ENCODE assay signal across 9 cellular contexts in the genomic region with DNA sequence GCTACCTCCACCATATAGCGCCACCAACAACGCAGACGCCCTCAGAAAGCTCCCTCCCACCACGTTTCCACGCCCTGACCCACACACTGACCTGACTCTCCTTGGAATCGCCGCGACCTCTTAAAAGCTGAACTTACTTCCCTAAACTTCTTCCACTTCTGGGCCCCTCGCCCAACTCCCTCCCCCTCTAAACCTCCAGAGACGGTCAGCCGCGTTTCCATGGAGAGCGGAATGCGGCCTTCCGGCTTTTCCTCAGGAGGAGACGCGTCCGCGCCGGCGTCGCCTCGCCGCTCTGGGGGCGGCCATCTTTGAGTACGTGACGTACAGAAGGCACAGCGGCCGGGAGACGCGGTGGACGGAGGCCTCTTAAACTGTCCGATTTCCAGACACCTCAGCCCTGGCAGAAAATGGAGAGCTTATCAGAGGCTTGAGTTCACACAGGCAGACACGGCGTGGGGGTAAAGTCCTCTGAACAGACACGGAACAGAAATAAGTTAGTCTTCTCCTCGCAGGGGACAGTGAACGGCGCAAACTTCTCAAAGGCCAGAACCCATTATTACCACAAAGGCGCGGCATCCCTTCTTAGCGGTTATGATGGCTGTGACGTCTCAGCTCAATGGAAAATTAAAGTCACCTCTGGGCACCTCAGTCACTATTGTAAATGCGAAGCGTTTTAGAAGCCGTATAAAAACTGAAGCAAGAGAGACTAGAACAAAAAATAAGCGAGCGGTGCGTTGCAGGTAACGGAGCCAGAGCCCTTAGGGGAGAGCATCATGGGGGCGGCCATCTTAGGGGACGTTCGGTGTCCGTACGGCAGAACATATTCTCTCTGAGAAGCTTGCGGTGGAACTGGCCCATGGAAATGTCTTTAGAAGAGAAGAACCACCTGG. TPM values are rescaled to one million over a fixed set of nuclear protein-coding genes. Genes with fewer than 3 reads are reported as not detected.
DNase-seq lines count a peak whose midpoint lies in the region; ATAC-seq and TF ChIP-seq lines count a peak whose summit lies in the region.
"Had no signal": no experiment of that assay in that cellular context is flagged by ENCODE, and none has a peak within 500 bp of the region (broad histone marks: within the 10 kb centered on the region; RNA-seq: fewer than 3 reads in every experiment).

A gene (minus strand): TSS at position 235 of the 890 bp plus-strand sequence. CDS start 1,970 bp downstream, outside the sequence.

- intact Hi-C loops in dendritic cell treated with granulocyte-macrophage colony-stimulating factor and Interleukin-4, amounts not matched to agents 40 ng/mL and 50 ng/mL, for 4 days (cut with micrococcal nuclease): loop anchor here (1.0 kb wide), 1 partner anchor 21 kb away; a partner anchor contains a TSS
- intact Hi-C loops in left lung (cut with DNase I): no loop called here

- peaks cover 0 to 29% of the 10 kb centered on the region in 2 donors for H3K36me3 ChIP-seq in left lung

- DNase-seq in AG10803 (ENCODE audit: low read depth) (peak; percentile 93), NCI-H524 (lab: John Stamatoyannopoulos, UW) (peak; percentile 54 to 87), left lung (peak; percentile 96 to 99)
- peak; percentile 78 to 79 for DNase-seq in activated CD4-positive, alpha-beta T cell treated with anti-CD3 and anti-CD28 coated beads, Interleukin-2, amount 50 U/mL, for 4 hours
- DNase-seq in stimulated activated CD4-positive, alpha-beta T cell treated with anti-CD3 and anti-CD28 coated beads, Interleukin-2, amount 100 ng/mL, for 4 hours (ENCODE audit: low read depth): peak; percentile 73

- H3K27ac ChIP-seq in left lung: peak within 1 kb of the TSS; percentile 93 to 98
- H3K27ac ChIP-seq: KMS-11 had no signal

- no peaks in the 10 kb centered on the region for H3K27me3 ChIP-seq in left lung

- no peak for TF ChIP-seq CTCF in AG10803 (conservative IDR thresholded peaks at IDR 0.05; ENCODE audit: low read length)
- TF ChIP-seq CTCF in left lung (IDR thresholded peaks at IDR 0.05): no peak

- peaks cover 17% of the 10 kb centered on the region for H3K4me1 Mint-ChIP-seq in dendritic cell treated with granulocyte-macrophage colony-stimulating factor and Interleukin-4, amounts not matched to agents 40 ng/mL and 50 ng/mL, for 4 days (ENCODE audit: low read depth)

- no peaks in the 10 kb centered on the region for H3K27me3 Mint-ChIP-seq in dendritic cell treated with granulocyte-macrophage colony-stimulating factor and Interleukin-4, amounts not matched to agents 40 ng/mL and 50 ng/mL, for 4 days

- H3K9me3 Mint-ChIP-seq in dendritic cell treated with granulocyte-macrophage colony-stimulating factor and Interleukin-4, amounts not matched to agents 40 ng/mL and 50 ng/mL, for 4 days: peaks cover 54% of the 10 kb centered on the region

- peak within 1 kb of the TSS; percentile 83 for H3K4me3 Mint-ChIP-seq in dendritic cell treated with granulocyte-macrophage colony-stimulating factor and Interleukin-4, amounts not matched to agents 40 ng/mL and 50 ng/mL, for 4 days

- H3K4me1 ChIP-seq in left lung: peaks cover 0 to 4% of the 10 kb centered on the region in 2 donors

- peaks cover 0 to 59% of the 10 kb centered on the region in 2 donors for H3K9me3 ChIP-seq in left lung

- H3K4me3 ChIP-seq in AG10803 (ENCODE audit: low read length) (peak within 1 kb of the TSS; percentile 85), left lung (peak within 1 kb of the TSS; percentile 49 to 58)

- H3K36me3 Mint-ChIP-seq in dendritic cell treated with granulocyte-macrophage colony-stimulating factor and Interleukin-4, amounts not matched to agents 40 ng/mL and 50 ng/mL, for 4 days (ENCODE audit: low read depth): peaks cover 75% of the 10 kb centered on the region

- H3K27ac Mint-ChIP-seq in dendritic cell treated with granulocyte-macrophage colony-stimulating factor and Interleukin-4, amounts not matched to agents 40 ng/mL and 50 ng/mL, for 4 days: peak within 1 kb of the TSS; percentile 98

- ATAC-seq in GM19043 (IDR thresholded peaks at IDR 0.05; ENCODE audit: low read depth, unreplicated experiment): peak; percentile 68
- ATAC-seq in HG03354 (IDR thresholded peaks at IDR 0.05; ENCODE audit: poor library complexity, severe bottlenecking, unreplicated experiment): peak; percentile 91
- ATAC-seq in left lung: peak; percentile 98

RNA-seq across cellular contexts. Expression of the gene that starts here (rescaled TPM):
- 10 to 100 TPM in 1 of 2 donors, 1 to 10 TPM in 1; 8.7 to 11.2 TPM for total RNA-seq in left lung

Comparison
In these comparisons a context has a peak if more than half of its experiments do, and no peak if none do; other contexts are left out.
1. Peak in every context shown above with its lines: DNase-seq, ATAC-seq, H3K4me3 ChIP-seq and H3K27ac ChIP-seq.